Comparison of ENCODE assay signal across 13 cellular contexts in the genomic region with DNA sequence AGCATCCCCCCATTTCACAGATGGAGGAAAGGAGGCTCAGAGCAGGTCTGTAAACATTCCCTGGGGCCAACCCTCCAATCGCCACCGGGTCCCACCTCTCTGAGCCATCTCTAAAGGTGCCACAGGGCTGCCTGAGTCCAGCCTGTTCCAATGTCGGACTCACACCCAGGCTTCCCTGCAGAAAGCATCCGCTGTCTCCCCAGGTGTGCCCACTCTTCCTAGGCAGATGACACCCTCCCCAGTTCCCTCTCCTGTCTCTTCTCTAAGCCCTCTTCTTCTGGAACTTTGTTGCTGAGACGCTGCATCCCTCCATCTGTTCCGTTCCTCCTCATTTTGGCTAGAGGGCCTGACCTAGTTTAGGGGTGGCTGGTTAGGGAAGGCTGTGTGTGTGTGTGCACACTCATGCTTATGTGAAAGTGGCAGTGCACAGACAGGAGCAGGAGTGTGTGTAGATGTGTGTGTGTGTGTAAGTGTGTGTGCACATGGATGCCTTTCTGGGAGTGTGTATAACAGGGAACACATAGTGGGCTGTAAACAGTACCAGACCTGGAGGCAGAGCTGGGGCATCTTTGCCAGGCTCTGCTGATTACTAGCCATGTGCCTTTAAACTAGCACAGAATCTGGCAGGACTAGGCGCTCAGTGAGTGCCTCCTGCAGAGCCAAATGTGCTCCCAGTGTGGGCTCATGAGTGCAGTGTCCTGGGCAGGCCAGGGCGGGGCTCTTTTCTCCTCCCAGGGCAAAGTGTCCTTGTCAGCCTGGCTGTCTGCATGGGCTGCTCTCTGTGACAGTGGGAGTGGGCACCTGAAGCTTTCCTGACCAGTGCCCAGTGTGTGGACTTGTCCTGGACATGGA.
"Had no signal": no experiment of that assay in that cellular context is flagged by ENCODE, and none has a peak within 500 bp of the region (broad histone marks: within the 10 kb centered on the region; RNA-seq: fewer than 3 reads in every experiment).

No MANE protein-coding gene starts in this region.

- DNase-seq: activated CD4-positive, alpha-beta T cell treated with anti-CD3 and anti-CD28 coated beads for 1 hour; activated CD8-positive, alpha-beta memory T cell treated with anti-CD3 and anti-CD28 coated beads, Interleukin-2, amount 50 U/mL, for 4 hours; activated CD8-positive, alpha-beta T cell treated with anti-CD3 and anti-CD28 coated beads for 36 hours; activated naive CD4-positive, alpha-beta T cell; effector memory CD8-positive, alpha-beta T cell; immature natural killer cell; left cardiac atrium; T-cell; T1000 had no signal

- H3K4me1 ChIP-seq: ascending aorta, tibial nerve had no signal

- H3K9me3 ChIP-seq: ascending aorta, tibial nerve had no signal

- H3K36me3 ChIP-seq: ascending aorta, cardiac muscle cell, tibial nerve had no signal

- H3K27me3 ChIP-seq: ascending aorta, cardiac muscle cell, tibial nerve had no signal

- ATAC-seq: activated CD8-positive, alpha-beta T cell treated with anti-CD3 and anti-CD28 coated beads for 36 hours; effector memory CD8-positive, alpha-beta T cell had no signal

- H3K27ac ChIP-seq: ascending aorta, cardiac muscle cell, epithelial cell of prostate, tibial nerve had no signal

- H3K4me3 ChIP-seq: ascending aorta, cardiac muscle cell, tibial nerve had no signal
